In the genomic region with DNA sequence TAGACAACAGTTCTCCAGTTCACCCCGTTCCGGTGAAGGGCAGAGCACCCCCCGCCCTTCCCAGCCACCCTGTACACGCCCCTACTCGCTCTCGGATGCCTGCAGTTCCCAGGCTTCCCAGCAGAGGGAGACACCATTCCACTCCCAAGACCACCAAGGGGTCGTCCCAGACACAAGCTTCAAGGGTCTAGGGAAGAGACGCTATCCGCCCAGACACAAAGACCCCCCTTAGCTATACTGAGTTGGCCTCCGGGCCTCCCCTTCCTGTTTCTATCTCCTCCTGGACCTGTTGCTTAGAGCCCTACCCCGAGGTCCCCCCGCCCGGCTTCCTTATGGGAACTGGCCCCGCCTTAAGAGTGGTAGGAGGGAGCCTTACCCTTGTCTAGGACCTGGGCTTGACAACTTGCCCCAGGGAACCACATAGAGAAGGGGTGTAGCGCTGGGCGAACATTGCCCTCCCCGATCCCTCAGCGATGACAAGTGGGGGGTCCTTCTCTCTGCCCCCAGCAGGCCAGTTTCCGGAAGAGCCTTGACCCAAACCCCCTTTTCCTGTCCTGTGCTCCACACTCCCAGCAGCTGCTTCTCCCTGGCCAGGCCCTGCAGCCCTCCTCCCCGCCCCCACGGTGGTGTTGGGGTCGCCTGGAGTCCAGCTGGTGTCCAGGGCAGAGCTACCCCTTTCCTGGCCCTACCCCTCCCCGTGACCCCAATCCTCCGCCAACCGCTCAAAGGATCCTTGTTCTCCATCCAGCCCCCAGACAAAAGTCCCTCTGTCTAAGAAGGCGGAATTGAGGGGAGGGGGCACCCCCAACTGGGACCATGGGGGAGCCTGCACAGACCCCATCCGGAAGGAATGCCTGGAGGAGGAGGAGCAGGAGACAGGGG, we compare ENCODE assay signal across 8 cellular contexts. TPM values are rescaled to one million over a fixed set of nuclear protein-coding genes. Genes with fewer than 3 reads are reported as not detected.
DNase-seq lines count a peak whose midpoint lies in the region; ATAC-seq and TF ChIP-seq lines count a peak whose summit lies in the region.

No MANE protein-coding gene starts in this region.

- POLR2A ChIA-PET in activated naive CD8-positive, alpha-beta T cell treated with anti-CD3 and anti-CD28 coated beads, Interleukin-2, amount 10 ng/mL, durations not matched to agents 7 days and 5 days (lab: Charles Lee) = interaction anchor here (0.5 kb wide), 1 partner anchor 628 kb away, joined by 3 read pairs; no protein-coding TSS in a partner anchor

- H3K79me1 ChIP-seq in H9 (ENCODE audit: insufficient read depth, low read depth, low read length, poor library complexity, severe bottlenecking) = no peaks in the 10 kb centered on the region

- H3K4me3 ChIP-seq in osteoblast (ENCODE audit: insufficient read depth, low read length) (peak overlapping the region; percentile 19), suprapubic skin (peak overlapping the region; percentile 57)

- no peaks in the 10 kb centered on the region for H4K20me1 ChIP-seq in H9 (ENCODE audit: control insufficient read depth, insufficient read depth, insufficient read length)
- no peaks in the 10 kb centered on the region for H4K20me1 ChIP-seq in osteoblast (ENCODE audit: insufficient read depth, low read length)

- no peak overlapping the region for H4K5ac ChIP-seq in H9 (ENCODE audit: insufficient read length, low read depth, low read length)

- no peaks in the 10 kb centered on the region for H3K9me3 ChIP-seq in H9 (ENCODE audit: control insufficient read depth, low read depth, low read length)
- H3K9me3 ChIP-seq in osteoblast (ENCODE audit: low read depth, low read length) = no peaks in the 10 kb centered on the region
- H3K9me3 ChIP-seq in suprapubic skin = no peaks in the 10 kb centered on the region

- no peaks in the 10 kb centered on the region for H3K9me3 Mint-ChIP-seq in H9
- no peaks in the 10 kb centered on the region for H3K9me3 Mint-ChIP-seq in activated naive CD8-positive, alpha-beta T cell treated with anti-CD3 and anti-CD28 coated beads, Interleukin-2, amount 10 ng/mL, durations not matched to agents 7 days and 5 days

- H2BK12ac ChIP-seq in H9 (ENCODE audit: insufficient read length, low read depth, low read length) = no peak overlapping the region

- no peak overlapping the region for H4K8ac ChIP-seq in H9 (replicated peaks; ENCODE audit: insufficient read length, low read depth, low read length)

- H3K27me3 ChIP-seq in H9 (ENCODE audit: insufficient read depth, low read length) = no peaks in the 10 kb centered on the region
- peaks cover 14% of the 10 kb centered on the region for H3K27me3 ChIP-seq in osteoblast (ENCODE audit: insufficient read depth, low read length)
- no peaks in the 10 kb centered on the region for H3K27me3 ChIP-seq in suprapubic skin

- H2AK5ac ChIP-seq in H9 (ENCODE audit: insufficient read length, low read length) = no peak overlapping the region

- WGBS in H9 (ENCODE audit: extremely low coverage, insufficient read length, low lambda C conversion rate) = no CpG with 5 or more reads among the region's 27 CpGs
- WGBS in suprapubic skin = 11% methylated on average over 27 of the region's 27 CpGs

- H3K23ac ChIP-seq in H9 (ENCODE audit: insufficient read length, low read depth, low read length) = no peak overlapping the region

- H3K18ac ChIP-seq in H9 (ENCODE audit: insufficient read length, low read depth, low read length) = no peak overlapping the region

- DNase-seq in AG20443 (ENCODE audit: low spot score) (peak; percentile 84), H9 (peak; percentile 87), SK-N-DZ (ENCODE audit: low spot score) (peak; percentile 51), Right ventricle myocardium inferior (ENCODE audit: missing footprints) (no peak), osteoblast (ENCODE audit: insufficient read length, low spot score, missing footprints) (peak; percentile 97), suprapubic skin (ENCODE audit: low spot score in 2 of 2) (peak in 1 of 2 donors; percentile 88), GOT3 (lab: John Stamatoyannopoulos, UW) (no peak)
- peak; percentile 78 for DNase-seq in activated naive CD8-positive, alpha-beta T cell treated with anti-CD3 and anti-CD28 coated beads, Interleukin-2, amount 10 ng/mL, durations not matched to agents 7 days and 5 days

- TF ChIP-seq CTCF in H9 (conservative IDR thresholded peaks at IDR 0.05) = peak; percentile 100
- TF ChIP-seq CTCF in osteoblast (IDR thresholded peaks at IDR 0.05; ENCODE audit: extremely low read depth, low read depth, low read length) = peak; percentile 97
- TF ChIP-seq CTCF in suprapubic skin (IDR thresholded peaks at IDR 0.05) = peak; percentile 96 to 99

- H3K56ac ChIP-seq in H9 (ENCODE audit: insufficient read length, low read depth, low read length) = no peak overlapping the region

- H3K79me2 ChIP-seq in H9 (ENCODE audit: insufficient read depth, low read length) (no peaks in the 10 kb centered on the region), osteoblast (ENCODE audit: insufficient read depth, low read length) (no peaks in the 10 kb centered on the region)

- intact Hi-C loops in Right ventricle myocardium inferior (cut with DNase I) = loop anchor here (1.0 kb wide), 1 partner anchor 20 kb away; the partner anchor contains the start of gene LGI4

- H3K4me1 ChIP-seq in H9 (ENCODE audit: insufficient read depth, low read length) = no peaks in the 10 kb centered on the region
- H3K4me1 ChIP-seq in osteoblast (ENCODE audit: insufficient read depth, low read length) = no peaks in the 10 kb centered on the region
- H3K4me1 ChIP-seq in suprapubic skin = peaks cover 56% of the 10 kb centered on the region

- H3K27ac ChIP-seq in H9 (ENCODE audit: insufficient read length, low read depth, low read length) (no peak overlapping the region), osteoblast (ENCODE audit: low read depth, low read length) (no peak overlapping the region), suprapubic skin (peak overlapping the region; percentile 88)

- no peak overlapping the region for H3K4ac ChIP-seq in H9 (ENCODE audit: low read depth, low read length)

- TF ChIP-seq EP300 in suprapubic skin (IDR thresholded peaks at IDR 0.05) = no peak

- ATAC-seq in activated naive CD8-positive, alpha-beta T cell treated with anti-CD3 and anti-CD28 coated beads, Interleukin-2, amount 10 ng/mL, durations not matched to agents 7 days and 5 days (ENCODE audit: low read depth) = peak; percentile 66
- ATAC-seq in Right ventricle myocardium inferior = peak; percentile 86

- peaks cover 38 to 56% of the 10 kb centered on the region in 2 experiments for H3K4me1 Mint-ChIP-seq in H9
- H3K4me1 Mint-ChIP-seq in activated naive CD8-positive, alpha-beta T cell treated with anti-CD3 and anti-CD28 coated beads, Interleukin-2, amount 10 ng/mL, durations not matched to agents 7 days and 5 days = peaks cover 5% of the 10 kb centered on the region

- H3K27me3 Mint-ChIP-seq in H9 (ENCODE audit: low read depth) = peaks cover 10% of the 10 kb centered on the region
- H3K27me3 Mint-ChIP-seq in activated naive CD8-positive, alpha-beta T cell treated with anti-CD3 and anti-CD28 coated beads, Interleukin-2, amount 10 ng/mL, durations not matched to agents 7 days and 5 days = peaks cover 4% of the 10 kb centered on the region

- H2AFZ ChIP-seq in H9 (ENCODE audit: low read length) (no peak overlapping the region), osteoblast (ENCODE audit: low read length) (peak overlapping the region; percentile 70)

- no peak overlapping the region for H2BK15ac ChIP-seq in H9 (ENCODE audit: low read depth, low read length)

- no peak overlapping the region for H2BK120ac ChIP-seq in H9 (ENCODE audit: low read depth, low read length, poor library complexity, severe bottlenecking)

- no peak overlapping the region for H2BK5ac ChIP-seq in H9 (ENCODE audit: insufficient read length, low read length)

- no peak overlapping the region for H4K91ac ChIP-seq in H9 (ENCODE audit: insufficient read length, low read depth, low read length)

- H3T11ph ChIP-seq in H9 (ENCODE audit: low read length) = no peak overlapping the region

- no peak overlapping the region for H2BK20ac ChIP-seq in H9 (ENCODE audit: low read depth, low read length, poor library complexity, severe bottlenecking)

- no peak overlapping the region for H3K14ac ChIP-seq in H9 (ENCODE audit: insufficient read depth, low read length)

- H3K4me2 ChIP-seq in H9 (ENCODE audit: insufficient read depth, insufficient read length, low read length) (peak overlapping the region; percentile 25), osteoblast (ENCODE audit: insufficient read depth, low read length) (peak overlapping the region; percentile 48)

- H3K9ac ChIP-seq in H9 (ENCODE audit: extremely low read depth, insufficient read length, low read length) = no peak overlapping the region

- H3K4me3 Mint-ChIP-seq in H9 = peak overlapping the region; percentile 62 to 74
- H3K4me3 Mint-ChIP-seq in activated naive CD8-positive, alpha-beta T cell treated with anti-CD3 and anti-CD28 coated beads, Interleukin-2, amount 10 ng/mL, durations not matched to agents 7 days and 5 days = peak overlapping the region; percentile 12

- H3K23me2 ChIP-seq in H9 (ENCODE audit: insufficient read length, low read depth, low read length, poor library complexity, severe bottlenecking) = no peaks in the 10 kb centered on the region

- H3K36me3 ChIP-seq in osteoblast (ENCODE audit: insufficient read depth, low read length) (no peaks in the 10 kb centered on the region), suprapubic skin (no peaks in the 10 kb centered on the region)

- peak overlapping the region in 1 of 3 experiments; percentile 77; a peak in 2 of 7 replicates for H3K27ac Mint-ChIP-seq in H9
- no peak overlapping the region for H3K27ac Mint-ChIP-seq in activated naive CD8-positive, alpha-beta T cell treated with anti-CD3 and anti-CD28 coated beads, Interleukin-2, amount 10 ng/mL, durations not matched to agents 7 days and 5 days

- H3K36me3 Mint-ChIP-seq in H9 (ENCODE audit: insufficient read depth in 1 of 3, low read depth in 3 of 3) = no peaks in the 10 kb centered on the region; a peak in 1 of 7 replicates
- no peaks in the 10 kb centered on the region for H3K36me3 Mint-ChIP-seq in activated naive CD8-positive, alpha-beta T cell treated with anti-CD3 and anti-CD28 coated beads, Interleukin-2, amount 10 ng/mL, durations not matched to agents 7 days and 5 days

- no peak for TF ChIP-seq POLR2A in suprapubic skin (IDR thresholded peaks at IDR 0.05)

RNA-seq across cellular contexts. Expression of gene FXYD3, which starts 0.7 kb away (rescaled TPM):
- total RNA-seq in H9 (2021) (1.5 TPM in 2 replicates), Right ventricle myocardium inferior (2.3 TPM), osteoblast (not detected in 2 replicates), suprapubic skin (100 to 1,000 TPM; 383 to 765 (median 575) TPM)
- not detected in 2 replicates for polyA plus RNA-seq in SK-N-DZ (2014; cell fraction: cytosol; rRNA removed)
- polyA plus RNA-seq in SK-N-DZ (2014; cell fraction: nucleus; rRNA removed) = not detected in 2 replicates
- not detected for total RNA-seq in activated naive CD8-positive, alpha-beta T cell treated with anti-CD3 and anti-CD28 coated beads, Interleukin-2, amount 10 ng/mL, durations not matched to agents 7 days and 5 days

RNA-seq across cellular contexts. Expression of gene LGI4, which starts 20.0 kb away (rescaled TPM):
- total RNA-seq in H9 (2021) (2.6 and 3.2 TPM in 2 replicates), Right ventricle myocardium inferior (10.0 TPM), osteoblast (0.59 and 0.72 TPM in 2 replicates), suprapubic skin (10 to 100 TPM in 1 of 4 donors, 1 to 10 TPM in 3; 4.3 to 11.8 (median 7.8) TPM)
- not detected in 2 replicates for polyA plus RNA-seq in SK-N-DZ (2014; cell fraction: cytosol; rRNA removed)
- not detected in 2 replicates for polyA plus RNA-seq in SK-N-DZ (2014; cell fraction: nucleus; rRNA removed)
- total RNA-seq in activated naive CD8-positive, alpha-beta T cell treated with anti-CD3 and anti-CD28 coated beads, Interleukin-2, amount 10 ng/mL, durations not matched to agents 7 days and 5 days = under 1 TPM; 0.28 to 0.44 TPM

RNA-seq across cellular contexts. Expression of gene FXYD1, which starts 23.7 kb away (rescaled TPM):
- total RNA-seq in H9 (2021) (6.8 and 7.7 TPM in 2 replicates), Right ventricle myocardium inferior (556 TPM), osteoblast (not detected in 2 replicates), suprapubic skin (10 to 100 TPM in 1 of 4 donors, 1 to 10 TPM in 3; 2.0 to 10.9 (median 6.7) TPM)
- not detected in 2 replicates for polyA plus RNA-seq in SK-N-DZ (2014; cell fraction: cytosol; rRNA removed)
- not detected in 2 replicates for polyA plus RNA-seq in SK-N-DZ (2014; cell fraction: nucleus; rRNA removed)
- not detected for total RNA-seq in activated naive CD8-positive, alpha-beta T cell treated with anti-CD3 and anti-CD28 coated beads, Interleukin-2, amount 10 ng/mL, durations not matched to agents 7 days and 5 days

RNA-seq across cellular contexts. Expression of gene FXYD7, which starts 28.2 kb away (rescaled TPM):
- total RNA-seq in H9 (2021) (8.2 and 9.0 TPM in 2 replicates), Right ventricle myocardium inferior (not detected), osteoblast (not detected in 2 replicates), suprapubic skin (1 to 10 TPM in 1 of 4 donors, not detected in 3; 2.2 TPM)
- polyA plus RNA-seq in SK-N-DZ (2014; cell fraction: cytosol; rRNA removed) = not detected in 2 replicates
- not detected in 2 replicates for polyA plus RNA-seq in SK-N-DZ (2014; cell fraction: nucleus; rRNA removed)
- total RNA-seq in activated naive CD8-positive, alpha-beta T cell treated with anti-CD3 and anti-CD28 coated beads, Interleukin-2, amount 10 ng/mL, durations not matched to agents 7 days and 5 days = 1 to 10 TPM; 5.3 to 6.5 TPM

RNA-seq across cellular contexts. Expression of gene FXYD5, which starts 39.6 kb away (rescaled TPM):
- total RNA-seq in H9 (2021) (83.7 and 100 TPM in 2 replicates), Right ventricle myocardium inferior (23.5 TPM), osteoblast (29.0 and 32.4 TPM in 2 replicates), suprapubic skin (10 to 100 TPM; 29.8 to 64.8 (median 37.7) TPM)
- not detected in 2 replicates for polyA plus RNA-seq in SK-N-DZ (2014; cell fraction: cytosol; rRNA removed)
- polyA plus RNA-seq in SK-N-DZ (2014; cell fraction: nucleus; rRNA removed) = not detected in 2 replicates
- total RNA-seq in activated naive CD8-positive, alpha-beta T cell treated with anti-CD3 and anti-CD28 coated beads, Interleukin-2, amount 10 ng/mL, durations not matched to agents 7 days and 5 days = 100 to 1,000 TPM; 353 to 360 TPM

Comparison
In these comparisons a context has a peak if more than half of its experiments do, and no peak if none do; other contexts are left out.
1. DNase-seq: peak in AG20443 (single experiment), H9 (single experiment), SK-N-DZ (single experiment), activated naive CD8-positive, alpha-beta T cell treated with anti-CD3 and anti-CD28 coated beads, Interleukin-2, amount 10 ng/mL, durations not matched to agents 7 days and 5 days (single experiment) and osteoblast (single experiment); none in Right ventricle myocardium inferior (single experiment) and GOT3 (single experiment).
2. RNA of gene FXYD3, which starts 0.7 kb away (total RNA-seq): 383 to 765 TPM in suprapubic skin; 2.3 TPM in Right ventricle myocardium inferior (single experiment), 1.5 TPM in H9, not detected in activated naive CD8-positive, alpha-beta T cell treated with anti-CD3 and anti-CD28 coated beads, Interleukin-2, amount 10 ng/mL, durations not matched to agents 7 days and 5 days and not detected in osteoblast; every median in the first group is over 100 times any median in the second.
3. RNA of gene FXYD1, which starts 23.7 kb away (total RNA-seq): 556 TPM in Right ventricle myocardium inferior (single experiment); 6.8 to 7.7 TPM in H9, 2.0 to 10.9 TPM in suprapubic skin, not detected in activated naive CD8-positive, alpha-beta T cell treated with anti-CD3 and anti-CD28 coated beads, Interleukin-2, amount 10 ng/mL, durations not matched to agents 7 days and 5 days and not detected in osteoblast; every median in the first group is over 10 times any median in the second.
4. Peak in every context shown above with its lines, with median percentiles within 50 percentile points of each other: CTCF ChIP-seq.